In genomic region chr10:89032141-89032814, GRCh38 we compare ENCODE assay signal across 8 cellular contexts. TPM values are rescaled to one million over a fixed set of nuclear protein-coding genes. Genes with fewer than 3 reads are reported as not detected.
A peak's percentile ranks its signal among the peaks of the same experiment; 100 is the strongest.
DNase-seq lines count a peak whose midpoint lies in the region; ATAC-seq and TF ChIP-seq lines count a peak whose summit lies in the region.

No MANE protein-coding gene starts in this region.

- TF ChIP-seq POLR2A in suprapubic skin (IDR thresholded peaks at IDR 0.05), result no peak

- DNase-seq in ELR (ENCODE audit: low read depth), result peak; percentile 89
- peak; percentile 72 for DNase-seq in H4 (ENCODE audit: low spot score)
- DNase-seq in OCI-M1 (lab: John Stamatoyannopoulos, UW), result peak; percentile 65
- peak; percentile 74 for DNase-seq in dermis blood vessel endothelial cell
- DNase-seq in stimulated activated CD4-positive, alpha-beta T cell treated with anti-CD3 and anti-CD28 coated beads, Interleukin-15, amount 100 ng/mL, for 24 hours, result peak; percentile 81
- no peak for DNase-seq in suprapubic skin (ENCODE audit: low spot score in 2 of 2)
- no peak for DNase-seq in NCI-H2171 treated with DMSO at 0.1 percent for 48 hours (lab: John Stamatoyannopoulos, UW)

- no peak for TF ChIP-seq CTCF in suprapubic skin (IDR thresholded peaks at IDR 0.05)

- H3K27ac ChIP-seq in suprapubic skin, result no peak overlapping the region

- TF ChIP-seq EP300 in suprapubic skin (IDR thresholded peaks at IDR 0.05), result no peak

- no peaks in the 10 kb centered on the region for H3K36me3 ChIP-seq in suprapubic skin

- H3K4me3 ChIP-seq in suprapubic skin, result no peak overlapping the region

- peaks cover 33% of the 10 kb centered on the region for H3K4me1 ChIP-seq in suprapubic skin

- no peaks in the 10 kb centered on the region for H3K9me3 ChIP-seq in suprapubic skin

- H3K27me3 ChIP-seq in suprapubic skin, result no peaks in the 10 kb centered on the region

- 24% methylated on average over 7 of the region's 7 CpGs for WGBS in suprapubic skin

- ATAC-seq in GM18858 (IDR thresholded peaks at IDR 0.05; ENCODE audit: unreplicated experiment), result no peak

RNA-seq across cellular contexts. Expression of gene FAS, which starts 41.7 kb away (rescaled TPM):
- 30.3 and 30.6 TPM in 2 replicates for total RNA-seq in H4 (2014; rRNA removed; shearing (Covaris generic))
- total RNA-seq in dermis blood vessel endothelial cell (16.5 and 19.2 TPM in 2 replicates), suprapubic skin (10 to 100 TPM; 17.8 to 60.2 (median 42.6) TPM)

Comparison
In these comparisons a context has a peak if more than half of its experiments do, and no peak if none do; other contexts are left out.
1. DNase-seq: peak in ELR (single experiment), H4 (single experiment), OCI-M1 (single experiment), dermis blood vessel endothelial cell (single experiment) and stimulated activated CD4-positive, alpha-beta T cell treated with anti-CD3 and anti-CD28 coated beads, Interleukin-15, amount 100 ng/mL, for 24 hours (single experiment); none in suprapubic skin (0 of 2) and NCI-H2171 treated with DMSO at 0.1 percent for 48 hours (single experiment).